In genomic region chr15:48077785-48078184, GRCh38 we compare ENCODE assay signal across 2 cellular contexts.
A peak's percentile ranks its signal among the peaks of the same experiment; 100 is the strongest.
TF ChIP-seq lines count a peak whose summit lies in the region.

No MANE protein-coding gene starts in this region.

TF ChIP-seq in GM23338, 12 proteins besides CTCF, POLR2A, EP300 and RAD21:
- TF ChIP-seq ETS1 (IDR thresholded peaks at IDR 0.05) (no peak), JUNB (IDR thresholded peaks at IDR 0.05; ENCODE audit: unreplicated experiment) (no peak), ZNF331 (CRISPR knock-in tag; IDR thresholded peaks at IDR 0.05; ENCODE audit: low read depth) (no peak), ZNF114 (CRISPR knock-in tag; IDR thresholded peaks at IDR 0.05) (no peak), EZH2 (IDR thresholded peaks at IDR 0.05; ENCODE audit: low read depth, unreplicated experiment) (no peak), EZH2phosphoT487 (IDR thresholded peaks at IDR 0.05; ENCODE audit: unreplicated experiment) (no peak), ZNF462 (CRISPR knock-in tag; IDR thresholded peaks at IDR 0.05) (no peak), CREB1 (CRISPR knock-in tag; IDR thresholded peaks at IDR 0.05; ENCODE audit: low read depth) (no peak), STAT1 (IDR thresholded peaks at IDR 0.05; ENCODE audit: unreplicated experiment) (no peak), NANOG (IDR thresholded peaks at IDR 0.05; ENCODE audit: borderline replicate concordance) (no peak), REST (IDR thresholded peaks at IDR 0.05; ENCODE audit: unreplicated experiment) (no peak), POLR2AphosphoS5 (IDR thresholded peaks at IDR 0.05; ENCODE audit: low read depth) (no peak)

TF ChIP-seq in K562, 482 proteins besides CTCF, POLR2A, EP300 and RAD21:
- TF ChIP-seq MAFF (IDR thresholded peaks at IDR 0.05; ENCODE audit: low read length) = peak; percentile 77
- TF ChIP-seq CBX2 (IDR thresholded peaks at IDR 0.05; ENCODE audit: insufficient read depth, low read length, poor library complexity, severe bottlenecking) = no peak
- TF ChIP-seq SMARCC2 (IDR thresholded peaks at IDR 0.05; ENCODE audit: low read depth) = no peak
- TF ChIP-seq C11orf30 (IDR thresholded peaks at IDR 0.05; ENCODE audit: low read depth) = peak; percentile 52; the same call in 1 of the 2 replicates
- no peak for TF ChIP-seq STAT6 (CRISPR knock-in tag; IDR thresholded peaks at IDR 0.05)
- TF ChIP-seq ZSCAN32 (CRISPR knock-in tag; IDR thresholded peaks at IDR 0.05) = no peak
- no peak for TF ChIP-seq TFAP4 (CRISPR knock-in tag; IDR thresholded peaks at IDR 0.05; ENCODE audit: borderline replicate concordance)
- TF ChIP-seq EWSR1 (IDR thresholded peaks at IDR 0.05; ENCODE audit: borderline replicate concordance, low read depth, partially characterized antibody) = no peak
- no peak for TF ChIP-seq MCM2 (IDR thresholded peaks at IDR 0.05; ENCODE audit: low read depth)
- no peak for TF ChIP-seq ZNF830 (CRISPR knock-in tag; IDR thresholded peaks at IDR 0.05)
- no peak for TF ChIP-seq ZNF124 (CRISPR knock-in tag; IDR thresholded peaks at IDR 0.05)
- no peak for TF ChIP-seq FOXO4 (CRISPR knock-in tag; IDR thresholded peaks at IDR 0.05)
- TF ChIP-seq NR1H2 (CRISPR knock-in tag; IDR thresholded peaks at IDR 0.05) = no peak
- TF ChIP-seq MNT (conservative IDR thresholded peaks at IDR 0.05) = no peak
- TF ChIP-seq MAFK (IDR thresholded peaks at IDR 0.05; ENCODE audit: low read length) = peak; percentile 80
- no peak for TF ChIP-seq CBX5 (IDR thresholded peaks at IDR 0.05; ENCODE audit: borderline replicate concordance, low read depth)
- TF ChIP-seq TFAM (CRISPR knock-in tag; conservative IDR thresholded peaks at IDR 0.05) = no peak
- peak; percentile 72 for TF ChIP-seq MAFG (tag; conservative IDR thresholded peaks at IDR 0.05)
- TF ChIP-seq ZNF316 (IDR thresholded peaks at IDR 0.05) = peak; percentile 61; the same call in 1 of the 2 replicates
- TF ChIP-seq GTF2A2 (tag; IDR thresholded peaks at IDR 0.05) = no peak
- no peak for TF ChIP-seq CEBPZ (IDR thresholded peaks at IDR 0.05; ENCODE audit: borderline replicate concordance, low read depth, low read length)
